Comparison of ENCODE assay signal across 8 cellular contexts in the genomic region with DNA sequence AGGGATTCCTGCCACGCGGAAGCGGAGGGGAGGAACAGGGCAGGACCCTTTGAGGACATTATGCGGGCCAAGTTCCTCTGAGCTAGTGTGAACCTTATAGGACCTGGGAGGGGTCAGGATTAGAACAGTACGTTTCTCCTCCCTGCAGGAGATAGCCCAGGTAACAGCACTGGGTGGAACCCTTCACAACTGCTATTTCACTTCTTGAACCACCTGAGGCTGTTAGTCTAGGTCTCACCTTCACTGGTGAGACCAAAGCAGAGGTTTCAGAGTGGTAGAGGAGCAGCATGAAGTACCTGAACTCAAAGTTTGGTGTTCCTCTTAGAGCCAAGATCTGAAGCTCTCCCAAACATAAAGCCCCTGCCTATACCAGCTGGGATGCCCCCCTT. TPM values are rescaled to one million over a fixed set of nuclear protein-coding genes. Genes with fewer than 3 reads are reported as not detected.
A peak's percentile ranks its signal among the peaks of the same experiment; 100 is the strongest.
DNase-seq lines count a peak whose midpoint lies in the region; ATAC-seq and TF ChIP-seq lines count a peak whose summit lies in the region.

No MANE protein-coding gene starts in this region.

- TF ChIP-seq POLR2A in spleen (IDR thresholded peaks at IDR 0.05): no peak

- intact Hi-C loops in spleen (cut with DNase I; ENCODE audit: low total_unique reads): no loop called here

- CTCF ChIA-PET in activated CD8-positive, alpha-beta T cell treated with anti-CD3 and anti-CD28 coated beads, Interleukin-2, amount 10 ng/mL, durations not matched to agents 7 days and 5 days (lab: Charles Lee): interaction anchor here (0.7 to 2.9 kb wide), 14 partner anchors 8 to 189 kb away, joined by 3 to 20 read pairs (median 4); partner anchors contain the start of genes CD14, IK, NDUFA2 and SRA1

- no peak for TF ChIP-seq CTCF in spleen (IDR thresholded peaks at IDR 0.05 in 8 of 11, conservative IDR thresholded peaks at IDR 0.05 in 3 of 11)

- POLR2A ChIA-PET in activated CD8-positive, alpha-beta T cell treated with anti-CD3 and anti-CD28 coated beads, Interleukin-2, amount 10 ng/mL, durations not matched to agents 7 days and 5 days (lab: Charles Lee): interaction anchor here (0.8 to 4.2 kb wide), 13 partner anchors 9 to 155 kb away, joined by 3 to 39 read pairs (median 6); partner anchors contain the start of genes ANKHD1, APBB3, IK and NDUFA2

- no peak for DNase-seq in activated CD8-positive, alpha-beta T cell treated with anti-CD3 and anti-CD28 coated beads, Interleukin-2, amount 10 ng/mL, durations not matched to agents 7 days and 5 days
- no peak for DNase-seq in iPS DF 6.9 (ENCODE audit: low read depth, low spot score)
- no peak for DNase-seq in spleen
- no peak for DNase-seq in dermis blood vessel endothelial cell
- DNase-seq in NCI-H1105 (lab: John Stamatoyannopoulos, UW): no peak
- DNase-seq in GM19238 (ENCODE audit: insufficient read length, low spot score): no peak
- DNase-seq in activated CD4-positive, alpha-beta T cell treated with anti-CD3 and anti-CD28 coated beads, Interleukin-2, amount 50 U/mL, for 4 hours: no peak

- H3K27ac ChIP-seq in iPS DF 6.9 (ENCODE audit: low read length) (no peak overlapping the region), spleen (peak overlapping the region; percentile 88 to 98 (median 92))

- peaks cover 48% of the 10 kb centered on the region for H3K4me1 Mint-ChIP-seq in activated CD8-positive, alpha-beta T cell treated with anti-CD3 and anti-CD28 coated beads, Interleukin-2, amount 10 ng/mL, durations not matched to agents 7 days and 5 days (ENCODE audit: low read depth)

- H3K27me3 ChIP-seq in iPS DF 6.9 (ENCODE audit: control insufficient read depth, insufficient read depth, low read length) (no peaks in the 10 kb centered on the region), spleen (replicated peaks in 1 of 7) (no peaks in the 10 kb centered on the region)

- whole genome bisulfite sequencing in iPS DF 6.9 (ENCODE audit: insufficient coverage, insufficient read length): no CpG with 5 or more reads among the region's 5 CpGs
- 4 to 20% (median 11%) methylated on average over 5 of the region's 5 CpGs; no CpG with 5 or more reads in 1 of the 5 donors for WGBS in spleen, 5 donors

- ATAC-seq in GM21447 (IDR thresholded peaks at IDR 0.05; ENCODE audit: unreplicated experiment): peak; percentile 9
- no peak for ATAC-seq in activated CD8-positive, alpha-beta T cell treated with anti-CD3 and anti-CD28 coated beads, Interleukin-2, amount 10 ng/mL, durations not matched to agents 7 days and 5 days

- peaks cover 48% of the 10 kb centered on the region for H3K36me3 Mint-ChIP-seq in activated CD8-positive, alpha-beta T cell treated with anti-CD3 and anti-CD28 coated beads, Interleukin-2, amount 10 ng/mL, durations not matched to agents 7 days and 5 days (ENCODE audit: low read depth)

- peaks cover 15% of the 10 kb centered on the region; the same call in 1 of the 2 replicates for H3K36me3 ChIP-seq in iPS DF 6.9 (ENCODE audit: control insufficient read depth, insufficient read depth, low read length)
- H3K36me3 ChIP-seq in spleen: peaks cover 0 to 71% (median 34%) of the 10 kb centered on the region in 6 donors

- H3K4me1 ChIP-seq in iPS DF 6.9 (ENCODE audit: control insufficient read depth, insufficient read depth, low read length): peaks cover 3% of the 10 kb centered on the region; the same call in 1 of the 2 replicates
- peaks cover 16 to 53% (median 46%) of the 10 kb centered on the region in 6 donors for H3K4me1 ChIP-seq in spleen

- peak overlapping the region; percentile 80 for H3K4me3 Mint-ChIP-seq in activated CD8-positive, alpha-beta T cell treated with anti-CD3 and anti-CD28 coated beads, Interleukin-2, amount 10 ng/mL, durations not matched to agents 7 days and 5 days

- no peaks in the 10 kb centered on the region for H3K9me3 Mint-ChIP-seq in activated CD8-positive, alpha-beta T cell treated with anti-CD3 and anti-CD28 coated beads, Interleukin-2, amount 10 ng/mL, durations not matched to agents 7 days and 5 days (ENCODE audit: insufficient read depth)

- no peaks in the 10 kb centered on the region for H3K9me3 ChIP-seq in iPS DF 6.9 (ENCODE audit: control insufficient read depth, insufficient read depth, low read length)
- no peaks in the 10 kb centered on the region for H3K9me3 ChIP-seq in spleen

- H3K27ac Mint-ChIP-seq in activated CD8-positive, alpha-beta T cell treated with anti-CD3 and anti-CD28 coated beads, Interleukin-2, amount 10 ng/mL, durations not matched to agents 7 days and 5 days: peak overlapping the region; percentile 95

- no peaks in the 10 kb centered on the region for H3K27me3 Mint-ChIP-seq in activated CD8-positive, alpha-beta T cell treated with anti-CD3 and anti-CD28 coated beads, Interleukin-2, amount 10 ng/mL, durations not matched to agents 7 days and 5 days (ENCODE audit: low read depth)

- H3K4me3 ChIP-seq in iPS DF 6.9 (ENCODE audit: low read length): peak overlapping the region; percentile 39; the same call in 1 of the 2 replicates
- H3K4me3 ChIP-seq in spleen: peak overlapping the region; percentile 41 to 78 (median 47)

RNA-seq across cellular contexts. Expression of gene EIF4EBP3, which starts 0.8 kb away (rescaled TPM):
- total RNA-seq in activated CD8-positive, alpha-beta T cell treated with anti-CD3 and anti-CD28 coated beads, Interleukin-2, amount 10 ng/mL, durations not matched to agents 7 days and 5 days: 1 to 10 TPM; 7.4 to 8.6 TPM
- 10 to 100 TPM; 11.5 to 24.5 (median 16.2) TPM for total RNA-seq in spleen
- polyA plus RNA-seq in spleen: 10 to 100 TPM; 60.9 to 75.6 (median 61.6) TPM
- 0.37 and 0.51 TPM in 2 replicates for total RNA-seq in dermis blood vessel endothelial cell

RNA-seq across cellular contexts. Expression of gene SRA1, which starts 9.0 kb away (rescaled TPM):
- 10 to 100 TPM; 42.7 to 43.4 TPM for total RNA-seq in activated CD8-positive, alpha-beta T cell treated with anti-CD3 and anti-CD28 coated beads, Interleukin-2, amount 10 ng/mL, durations not matched to agents 7 days and 5 days
- total RNA-seq in spleen (10 to 100 TPM; 22.9 to 33.5 (median 25.4) TPM), dermis blood vessel endothelial cell (19.1 and 25.7 TPM in 2 replicates)
- polyA plus RNA-seq in spleen: 10 to 100 TPM; 32.6 to 42.1 (median 36.6) TPM

RNA-seq across cellular contexts. Expression of gene APBB3, which starts 16.1 kb away (rescaled TPM):
- total RNA-seq in activated CD8-positive, alpha-beta T cell treated with anti-CD3 and anti-CD28 coated beads, Interleukin-2, amount 10 ng/mL, durations not matched to agents 7 days and 5 days: 10 to 100 TPM; 24.1 to 25.0 TPM
- total RNA-seq in spleen (10 to 100 TPM; 31.9 to 57.8 (median 42.2) TPM), dermis blood vessel endothelial cell (8.2 and 16.2 TPM in 2 replicates)
- polyA plus RNA-seq in spleen: 10 to 100 TPM; 26.0 to 43.4 (median 41.0) TPM

RNA-seq across cellular contexts. Expression of gene SLC35A4, which starts 16.3 kb away (rescaled TPM):
- 10 to 100 TPM; 88.9 to 98.2 TPM for total RNA-seq in activated CD8-positive, alpha-beta T cell treated with anti-CD3 and anti-CD28 coated beads, Interleukin-2, amount 10 ng/mL, durations not matched to agents 7 days and 5 days
- 10 to 100 TPM; 44.1 to 64.0 (median 58.7) TPM for total RNA-seq in spleen
- 10 to 100 TPM; 23.3 to 40.8 (median 27.7) TPM for polyA plus RNA-seq in spleen
- 30.1 and 61.0 TPM in 2 replicates for total RNA-seq in dermis blood vessel endothelial cell
